Comparison of ENCODE assay signal across 15 cellular contexts in the genomic region with DNA sequence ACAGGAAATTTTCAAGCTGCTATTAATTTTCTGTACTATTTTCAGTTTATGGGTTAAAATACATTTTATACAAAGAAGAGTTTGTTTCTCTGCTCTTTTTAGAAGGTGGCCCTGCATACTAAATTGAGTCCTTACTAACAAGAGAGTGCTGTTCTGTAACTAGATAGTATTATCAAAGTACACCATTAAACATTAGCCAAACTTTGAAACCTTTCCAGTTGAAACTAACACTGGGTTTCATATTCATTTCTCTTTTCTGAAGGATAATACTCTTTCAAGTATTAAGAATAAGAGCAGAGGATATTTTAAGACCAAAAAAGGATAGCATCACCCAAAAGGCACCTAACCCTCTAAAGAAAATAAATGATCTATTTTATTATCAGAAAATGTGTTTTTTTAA. TPM values are rescaled to one million over a fixed set of nuclear protein-coding genes. Genes with fewer than 3 reads are reported as not detected.
DNase-seq lines count a peak whose midpoint lies in the region; ATAC-seq and TF ChIP-seq lines count a peak whose summit lies in the region.
"Had no signal": no experiment of that assay in that cellular context is flagged by ENCODE, and none has a peak within 500 bp of the region (broad histone marks: within the 10 kb centered on the region; RNA-seq: fewer than 3 reads in every experiment).

No MANE protein-coding gene starts in this region.

- no peaks in the 10 kb centered on the region for H3K27me3 ChIP-seq in gastrocnemius medialis
- H3K27me3 ChIP-seq: tibial nerve had no signal

- no peak for DNase-seq in activated naive CD4-positive, alpha-beta T cell treated with anti-CD3 and anti-CD28 coated beads for 36 hours
- no peak for DNase-seq in gastrocnemius medialis
- no peak for DNase-seq in activated CD4-positive, CD25-positive, alpha-beta regulatory T cell (lab: John Stamatoyannopoulos, UW)
- DNase-seq: ACHN; activated CD4-positive, alpha-beta T cell treated with anti-CD3 and anti-CD28 coated beads for 1 hour; H7; NCI-H1105 had no signal

- H3K4me3 ChIP-seq in gastrocnemius medialis, result no peak overlapping the region
- H3K4me3 ChIP-seq: tibial nerve had no signal

- in situ Hi-C loops in gastrocnemius medialis (cut with MboI; ENCODE audit: low sequenced_read_pairs in 4 of 4), result loop anchor here in 1 of 4 donors (5.0 kb wide), 1 partner anchor 194 kb away; a partner anchor contains a TSS

- H3K9me3 ChIP-seq in gastrocnemius medialis, result no peaks in the 10 kb centered on the region
- H3K9me3 ChIP-seq: tibial nerve had no signal

- no peak overlapping the region for H3K4me3 Mint-ChIP-seq in activated naive CD4-positive, alpha-beta T cell treated with anti-CD3 and anti-CD28 coated beads, Interleukin-2, amount 50 U/mL, for 24 hours
- H3K4me3 Mint-ChIP-seq in activated naive CD4-positive, alpha-beta T cell treated with anti-CD3 and anti-CD28 coated beads for 36 hours, result no peak overlapping the region
- peak overlapping the region in 1 of 5 experiments; percentile 56 for H3K4me3 Mint-ChIP-seq in brain
- H3K4me3 Mint-ChIP-seq: activated T-helper 1 cell treated with anti-CD3 and anti-CD28 coated beads, Interleukin-12 subunit alpha, Interleukin-12 subunit beta, Interleukin-2, Interleukin-4 antibody, amounts not matched to agents 30 ng/mL and 10 ng/mL and 1 ng/mL, durations not matched to agents 14 hours and 24 hours and 36 hours had no signal

- H3K36me3 ChIP-seq in gastrocnemius medialis, result peaks cover 2 to 25% of the 10 kb centered on the region in 2 donors

- CTCF ChIA-PET in activated naive CD4-positive, alpha-beta T cell treated with anti-CD3 and anti-CD28 coated beads for 36 hours (lab: Charles Lee), result interaction anchor here (0.8 to 5.3 kb wide), 14 partner anchors 8 to 305 kb away, joined by 3 to 91 read pairs (median 4); a partner anchor contains a TSS

- peak overlapping the region; percentile 68 for H3K27ac Mint-ChIP-seq in activated naive CD4-positive, alpha-beta T cell treated with anti-CD3 and anti-CD28 coated beads, Interleukin-2, amount 50 U/mL, for 24 hours
- H3K27ac Mint-ChIP-seq in activated naive CD4-positive, alpha-beta T cell treated with anti-CD3 and anti-CD28 coated beads for 36 hours, result no peak overlapping the region
- peak overlapping the region in 3 of 5 experiments; percentile 14 to 92 (median 63) for H3K27ac Mint-ChIP-seq in brain
- H3K27ac Mint-ChIP-seq: activated T-helper 1 cell treated with anti-CD3 and anti-CD28 coated beads, Interleukin-12 subunit alpha, Interleukin-12 subunit beta, Interleukin-2, Interleukin-4 antibody, amounts not matched to agents 30 ng/mL and 10 ng/mL and 1 ng/mL, durations not matched to agents 14 hours and 24 hours and 36 hours; progenitor cell of endocrine pancreas had no signal

- TF ChIP-seq CTCF in brain (conservative IDR thresholded peaks at IDR 0.05) (no peak), gastrocnemius medialis (IDR thresholded peaks at IDR 0.05 in 4 of 5, conservative IDR thresholded peaks at IDR 0.05 in 1 of 5) (no peak)

- H3K27me3 Mint-ChIP-seq in activated naive CD4-positive, alpha-beta T cell treated with anti-CD3 and anti-CD28 coated beads, Interleukin-2, amount 50 U/mL, for 24 hours, result no peaks in the 10 kb centered on the region
- no peaks in the 10 kb centered on the region for H3K27me3 Mint-ChIP-seq in activated naive CD4-positive, alpha-beta T cell treated with anti-CD3 and anti-CD28 coated beads for 36 hours (ENCODE audit: low read depth)
- H3K27me3 Mint-ChIP-seq in brain, result no peaks in the 10 kb centered on the region
- H3K27me3 Mint-ChIP-seq: progenitor cell of endocrine pancreas had no signal

- H3K36me3 Mint-ChIP-seq in activated naive CD4-positive, alpha-beta T cell treated with anti-CD3 and anti-CD28 coated beads, Interleukin-2, amount 50 U/mL, for 24 hours, result peaks cover 7% of the 10 kb centered on the region
- H3K36me3 Mint-ChIP-seq in activated naive CD4-positive, alpha-beta T cell treated with anti-CD3 and anti-CD28 coated beads for 36 hours (ENCODE audit: low read depth), result peaks cover 13% of the 10 kb centered on the region
- H3K36me3 Mint-ChIP-seq in brain, result peaks cover 28% of the 10 kb centered on the region

- H3K4me1 ChIP-seq in gastrocnemius medialis, result peaks cover 13 to 27% of the 10 kb centered on the region in 2 donors

- TF ChIP-seq POLR2A in gastrocnemius medialis (IDR thresholded peaks at IDR 0.05), result no peak

- ATAC-seq in HG02678 (IDR thresholded peaks at IDR 0.05; ENCODE audit: unreplicated experiment) (peak; percentile 52), gastrocnemius medialis (no peak), HG02884 (IDR thresholded peaks at IDR 0.05; ENCODE audit: unreplicated experiment) (no peak), GM19397 (IDR thresholded peaks at IDR 0.05; ENCODE audit: unreplicated experiment) (no peak)

- peak overlapping the region; percentile 1 to 64 (median 41) for H3K27ac ChIP-seq in gastrocnemius medialis

- intact Hi-C loops in activated naive CD4-positive, alpha-beta T cell treated with anti-CD3 and anti-CD28 coated beads for 36 hours (cut with micrococcal nuclease), result loop anchor here (5.0 kb wide), 1 partner anchor 61 kb away; no protein-coding TSS in a partner anchor
- intact Hi-C loops in gastrocnemius medialis (cut with DNase I; ENCODE audit: low total_unique reads), result loop anchor here (5.0 kb wide), 3 partner anchors 46 to 121 kb away; a partner anchor contains a TSS

- H3K4me1 Mint-ChIP-seq in activated naive CD4-positive, alpha-beta T cell treated with anti-CD3 and anti-CD28 coated beads, Interleukin-2, amount 50 U/mL, for 24 hours, result peaks cover 32% of the 10 kb centered on the region
- peaks cover 18% of the 10 kb centered on the region for H3K4me1 Mint-ChIP-seq in activated naive CD4-positive, alpha-beta T cell treated with anti-CD3 and anti-CD28 coated beads for 36 hours (ENCODE audit: low read depth)
- peaks cover 61% of the 10 kb centered on the region for H3K4me1 Mint-ChIP-seq in brain

- no peaks in the 10 kb centered on the region for H3K9me3 Mint-ChIP-seq in activated naive CD4-positive, alpha-beta T cell treated with anti-CD3 and anti-CD28 coated beads, Interleukin-2, amount 50 U/mL, for 24 hours
- no peaks in the 10 kb centered on the region for H3K9me3 Mint-ChIP-seq in activated naive CD4-positive, alpha-beta T cell treated with anti-CD3 and anti-CD28 coated beads for 36 hours
- no peaks in the 10 kb centered on the region for H3K9me3 Mint-ChIP-seq in brain
- H3K9me3 Mint-ChIP-seq: activated T-helper 1 cell treated with anti-CD3 and anti-CD28 coated beads, Interleukin-12 subunit alpha, Interleukin-12 subunit beta, Interleukin-2, Interleukin-4 antibody, amounts not matched to agents 30 ng/mL and 10 ng/mL and 1 ng/mL, durations not matched to agents 14 hours and 24 hours and 36 hours had no signal

RNA-seq across cellular contexts. Expression of a gene that starts 47.2 kb away (rescaled TPM):
- 100 to 1,000 TPM; 117 to 120 TPM for total RNA-seq in activated naive CD4-positive, alpha-beta T cell treated with anti-CD3 and anti-CD28 coated beads for 36 hours
- 798 TPM for polyA plus RNA-seq in brain (ENCODE audit: insufficient read depth, low read depth, low replicate concordance)
- total RNA-seq in gastrocnemius medialis, result 100 to 1,000 TPM; 306 to 442 (median 330) TPM
